In the genomic region with DNA sequence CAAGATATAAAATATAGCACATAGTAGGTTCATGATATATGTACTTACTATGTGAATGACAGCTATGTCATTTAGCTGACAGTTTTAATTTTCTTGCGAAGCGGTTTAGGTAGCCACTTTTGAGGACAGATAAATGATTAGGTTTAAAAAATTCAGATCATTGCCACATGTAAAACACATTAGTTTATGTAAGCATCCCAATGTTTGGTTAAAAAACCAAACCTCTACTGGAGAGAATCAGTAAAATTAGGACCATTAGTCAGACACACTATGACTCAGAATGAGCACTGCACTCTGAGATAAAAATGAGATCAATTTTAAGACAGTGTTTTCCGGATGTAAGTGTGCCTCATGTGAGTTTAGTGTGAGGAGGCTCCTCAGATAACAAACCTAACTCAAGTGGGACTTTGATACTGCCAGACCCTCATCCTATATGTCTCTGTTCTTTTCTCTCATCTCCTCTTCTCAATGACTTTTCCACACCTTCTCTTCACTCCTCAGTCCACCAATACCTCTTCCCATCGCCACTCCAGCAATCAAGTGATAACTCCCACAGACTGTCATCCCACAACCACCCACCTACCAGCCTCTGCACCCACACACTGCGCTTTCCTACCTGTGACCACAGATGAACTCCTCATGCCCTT, we compare ENCODE assay signal across 1 cellular context.
A peak's percentile ranks its signal among the peaks of the same experiment; 100 is the strongest.
TF ChIP-seq lines count a peak whose summit lies in the region.

No MANE protein-coding gene starts in this region.

TF ChIP-seq in SK-N-SH, 30 proteins besides CTCF, POLR2A, EP300 and RAD21 (continued from another document):
- TF ChIP-seq, protein P1, sequence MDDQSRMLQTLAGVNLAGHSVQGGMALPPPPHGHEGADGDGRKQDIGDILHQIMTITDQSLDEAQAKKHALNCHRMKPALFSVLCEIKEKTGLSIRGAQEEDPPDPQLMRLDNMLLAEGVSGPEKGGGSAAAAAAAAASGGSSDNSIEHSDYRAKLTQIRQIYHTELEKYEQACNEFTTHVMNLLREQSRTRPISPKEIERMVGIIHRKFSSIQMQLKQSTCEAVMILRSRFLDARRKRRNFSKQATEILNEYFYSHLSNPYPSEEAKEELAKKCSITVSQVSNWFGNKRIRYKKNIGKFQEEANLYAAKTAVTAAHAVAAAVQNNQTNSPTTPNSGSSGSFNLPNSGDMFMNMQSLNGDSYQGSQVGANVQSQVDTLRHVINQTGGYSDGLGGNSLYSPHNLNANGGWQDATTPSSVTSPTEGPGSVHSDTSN (IDR thresholded peaks at IDR 0.05), result peak; percentile 65
- TF ChIP-seq SMC3 (IDR thresholded peaks at IDR 0.05; ENCODE audit: low read depth, low read length) (no peak), FOXM1 (IDR thresholded peaks at IDR 0.05; ENCODE audit: low read depth) (no peak), YY1 (IDR thresholded peaks at IDR 0.05; ENCODE audit: low read depth) (no peak), GABPA (IDR thresholded peaks at IDR 0.05; ENCODE audit: low read depth) (no peak), RXRA (IDR thresholded peaks at IDR 0.05; ENCODE audit: borderline replicate concordance, low read depth) (peak; percentile 43; the same call in 1 of the 2 replicates), FOXJ3 (CRISPR knock-in tag; IDR thresholded peaks at IDR 0.05) (no peak), FOSL2 (IDR thresholded peaks at IDR 0.05; ENCODE audit: borderline replicate concordance, low read depth) (peak; percentile 89), RCOR1 (IDR thresholded peaks at IDR 0.05; ENCODE audit: low read length) (no peak), CHD2 (IDR thresholded peaks at IDR 0.05; ENCODE audit: low read length, partially characterized antibody) (no peak), MXI1 (IDR thresholded peaks at IDR 0.05; ENCODE audit: low read depth, low read length) (no peak), GATA2 (CRISPR knock-in tag; IDR thresholded peaks at IDR 0.05) (no peak), POLR2AphosphoS5 (IDR thresholded peaks at IDR 0.05; ENCODE audit: low read depth, low read length) (peak; percentile 30; the same call in 1 of the 2 replicates), TEAD4 (IDR thresholded peaks at IDR 0.05; ENCODE audit: borderline replicate concordance, insufficient read depth) (0 out of 2 replicates have a peak, but pooled peaks have one; percentile 20), RFX5 (IDR thresholded peaks at IDR 0.05; ENCODE audit: low read length) (no peak), TCF12 (IDR thresholded peaks at IDR 0.05) (peak; percentile 83)
- TF ChIP-seq, protein P2, sequence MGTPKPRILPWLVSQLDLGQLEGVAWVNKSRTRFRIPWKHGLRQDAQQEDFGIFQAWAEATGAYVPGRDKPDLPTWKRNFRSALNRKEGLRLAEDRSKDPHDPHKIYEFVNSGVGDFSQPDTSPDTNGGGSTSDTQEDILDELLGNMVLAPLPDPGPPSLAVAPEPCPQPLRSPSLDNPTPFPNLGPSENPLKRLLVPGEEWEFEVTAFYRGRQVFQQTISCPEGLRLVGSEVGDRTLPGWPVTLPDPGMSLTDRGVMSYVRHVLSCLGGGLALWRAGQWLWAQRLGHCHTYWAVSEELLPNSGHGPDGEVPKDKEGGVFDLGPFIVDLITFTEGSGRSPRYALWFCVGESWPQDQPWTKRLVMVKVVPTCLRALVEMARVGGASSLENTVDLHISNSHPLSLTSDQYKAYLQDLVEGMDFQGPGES (IDR thresholded peaks at IDR 0.05; ENCODE audit: low read depth, low read length), result no peak
- TF ChIP-seq, protein P3, sequence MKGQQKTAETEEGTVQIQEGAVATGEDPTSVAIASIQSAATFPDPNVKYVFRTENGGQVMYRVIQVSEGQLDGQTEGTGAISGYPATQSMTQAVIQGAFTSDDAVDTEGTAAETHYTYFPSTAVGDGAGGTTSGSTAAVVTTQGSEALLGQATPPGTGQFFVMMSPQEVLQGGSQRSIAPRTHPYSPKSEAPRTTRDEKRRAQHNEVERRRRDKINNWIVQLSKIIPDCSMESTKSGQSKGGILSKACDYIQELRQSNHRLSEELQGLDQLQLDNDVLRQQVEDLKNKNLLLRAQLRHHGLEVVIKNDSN (IDR thresholded peaks at IDR 0.05; ENCODE audit: borderline replicate concordance, low read depth), result no peak
- TF ChIP-seq, protein P4, sequence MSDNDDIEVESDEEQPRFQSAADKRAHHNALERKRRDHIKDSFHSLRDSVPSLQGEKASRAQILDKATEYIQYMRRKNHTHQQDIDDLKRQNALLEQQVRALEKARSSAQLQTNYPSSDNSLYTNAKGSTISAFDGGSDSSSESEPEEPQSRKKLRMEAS (IDR thresholded peaks at IDR 0.05; ENCODE audit: low read depth), result peak; percentile 43; the same call in 1 of the 2 replicates
- TF ChIP-seq, protein P5, sequence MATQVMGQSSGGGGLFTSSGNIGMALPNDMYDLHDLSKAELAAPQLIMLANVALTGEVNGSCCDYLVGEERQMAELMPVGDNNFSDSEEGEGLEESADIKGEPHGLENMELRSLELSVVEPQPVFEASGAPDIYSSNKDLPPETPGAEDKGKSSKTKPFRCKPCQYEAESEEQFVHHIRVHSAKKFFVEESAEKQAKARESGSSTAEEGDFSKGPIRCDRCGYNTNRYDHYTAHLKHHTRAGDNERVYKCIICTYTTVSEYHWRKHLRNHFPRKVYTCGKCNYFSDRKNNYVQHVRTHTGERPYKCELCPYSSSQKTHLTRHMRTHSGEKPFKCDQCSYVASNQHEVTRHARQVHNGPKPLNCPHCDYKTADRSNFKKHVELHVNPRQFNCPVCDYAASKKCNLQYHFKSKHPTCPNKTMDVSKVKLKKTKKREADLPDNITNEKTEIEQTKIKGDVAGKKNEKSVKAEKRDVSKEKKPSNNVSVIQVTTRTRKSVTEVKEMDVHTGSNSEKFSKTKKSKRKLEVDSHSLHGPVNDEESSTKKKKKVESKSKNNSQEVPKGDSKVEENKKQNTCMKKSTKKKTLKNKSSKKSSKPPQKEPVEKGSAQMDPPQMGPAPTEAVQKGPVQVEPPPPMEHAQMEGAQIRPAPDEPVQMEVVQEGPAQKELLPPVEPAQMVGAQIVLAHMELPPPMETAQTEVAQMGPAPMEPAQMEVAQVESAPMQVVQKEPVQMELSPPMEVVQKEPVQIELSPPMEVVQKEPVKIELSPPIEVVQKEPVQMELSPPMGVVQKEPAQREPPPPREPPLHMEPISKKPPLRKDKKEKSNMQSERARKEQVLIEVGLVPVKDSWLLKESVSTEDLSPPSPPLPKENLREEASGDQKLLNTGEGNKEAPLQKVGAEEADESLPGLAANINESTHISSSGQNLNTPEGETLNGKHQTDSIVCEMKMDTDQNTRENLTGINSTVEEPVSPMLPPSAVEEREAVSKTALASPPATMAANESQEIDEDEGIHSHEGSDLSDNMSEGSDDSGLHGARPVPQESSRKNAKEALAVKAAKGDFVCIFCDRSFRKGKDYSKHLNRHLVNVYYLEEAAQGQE (IDR thresholded peaks at IDR 0.05; ENCODE audit: low read depth, low read length), result no peak
- TF ChIP-seq, protein P6, sequence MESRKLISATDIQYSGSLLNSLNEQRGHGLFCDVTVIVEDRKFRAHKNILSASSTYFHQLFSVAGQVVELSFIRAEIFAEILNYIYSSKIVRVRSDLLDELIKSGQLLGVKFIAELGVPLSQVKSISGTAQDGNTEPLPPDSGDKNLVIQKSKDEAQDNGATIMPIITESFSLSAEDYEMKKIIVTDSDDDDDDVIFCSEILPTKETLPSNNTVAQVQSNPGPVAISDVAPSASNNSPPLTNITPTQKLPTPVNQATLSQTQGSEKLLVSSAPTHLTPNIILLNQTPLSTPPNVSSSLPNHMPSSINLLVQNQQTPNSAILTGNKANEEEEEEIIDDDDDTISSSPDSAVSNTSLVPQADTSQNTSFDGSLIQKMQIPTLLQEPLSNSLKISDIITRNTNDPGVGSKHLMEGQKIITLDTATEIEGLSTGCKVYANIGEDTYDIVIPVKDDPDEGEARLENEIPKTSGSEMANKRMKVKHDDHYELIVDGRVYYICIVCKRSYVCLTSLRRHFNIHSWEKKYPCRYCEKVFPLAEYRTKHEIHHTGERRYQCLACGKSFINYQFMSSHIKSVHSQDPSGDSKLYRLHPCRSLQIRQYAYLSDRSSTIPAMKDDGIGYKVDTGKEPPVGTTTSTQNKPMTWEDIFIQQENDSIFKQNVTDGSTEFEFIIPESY (IDR thresholded peaks at IDR 0.05; ENCODE audit: borderline replicate concordance, low read depth), result no peak
